In the genomic region with DNA sequence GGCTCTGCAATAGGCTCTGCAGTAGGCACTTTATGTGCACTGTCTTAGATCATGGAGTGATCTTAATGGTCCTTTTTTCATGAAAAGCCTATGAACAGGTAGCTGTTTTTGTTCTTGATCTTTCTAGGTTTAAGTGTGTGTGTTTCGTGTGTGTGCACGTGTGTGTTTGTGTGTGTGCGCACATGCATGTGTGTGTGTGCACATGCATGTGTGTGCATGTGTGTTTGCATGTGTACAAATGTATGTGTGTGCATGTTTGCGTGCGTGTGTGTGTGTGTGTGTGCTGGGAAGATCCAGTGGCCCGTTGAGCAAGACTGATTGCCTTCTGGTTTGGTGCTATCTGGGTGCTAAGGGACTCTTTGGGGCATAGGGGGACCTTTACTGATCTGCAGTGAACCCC, we compare ENCODE assay signal across 22 cellular contexts.
"Had no signal": no experiment of that assay in that cellular context is flagged by ENCODE, and none has a peak within 500 bp of the region (broad histone marks: within the 10 kb centered on the region; RNA-seq: fewer than 3 reads in every experiment).

No MANE protein-coding gene starts in this region.

- H3K36me3 Mint-ChIP-seq: activated naive CD8-positive, alpha-beta T cell; brain had no signal

- H3K4me2 ChIP-seq: KMS-11 had no signal

- H3K4me1 ChIP-seq: Peyer's patch, SJSA1 had no signal

- H3K4me3 ChIP-seq: Peyer's patch, SJSA1 had no signal

- H3K36me3 ChIP-seq: Peyer's patch, SJSA1 had no signal

- H3K9me3 ChIP-seq: Peyer's patch had no signal

- DNase-seq: activated CD4-positive, alpha-beta T cell treated with anti-CD3 and anti-CD28 coated beads for 4 hours; activated CD8-positive, alpha-beta T cell treated with anti-CD3 and anti-CD28 coated beads, Interleukin-2, amount 10 ng/mL, durations not matched to agents 7 days and 5 days; activated gamma-delta T cell; activated naive CD4-positive, alpha-beta T cell treated with anti-CD3 and anti-CD28 coated beads for 36 hours; activated T-cell treated with anti-CD3 and anti-CD28 coated beads, Interleukin-2, amount 50 U/mL, for 1 hour; amygdala; MV-4-11; NCI-H1092 treated with DMSO at 0.1 percent for 48 hours; NCI-H1436; NCI-H187; NCI-H2081; NCI-H446; NCI-H524; Right ventricle myocardium superior had no signal

- H3K27ac Mint-ChIP-seq: activated CD8-positive, alpha-beta T cell treated with anti-CD3 and anti-CD28 coated beads, Interleukin-2, amount 10 ng/mL, durations not matched to agents 7 days and 5 days; activated naive CD4-positive, alpha-beta T cell treated with anti-CD3 and anti-CD28 coated beads for 36 hours; activated naive CD8-positive, alpha-beta T cell; brain; T-helper 1 cell treated with Interleukin-12 subunit alpha and Interleukin-12 subunit beta and Interleukin-4 antibody, amounts not matched to agents 30 μg/mL and 1 μg/mL, for 36 hours had no signal

- H3K9ac ChIP-seq: KMS-11 had no signal

- H3K27me3 ChIP-seq: Peyer's patch, SJSA1 had no signal

- H3K27ac ChIP-seq: KMS-11, Peyer's patch, RWPE1, SJSA1 had no signal

- FAIRE-seq: astrocyte had no signal

- H3K27me3 Mint-ChIP-seq: activated naive CD8-positive, alpha-beta T cell had no signal

- H3K4me3 Mint-ChIP-seq: activated CD8-positive, alpha-beta T cell treated with anti-CD3 and anti-CD28 coated beads, Interleukin-2, amount 10 ng/mL, durations not matched to agents 7 days and 5 days; activated naive CD4-positive, alpha-beta T cell treated with anti-CD3 and anti-CD28 coated beads for 36 hours; activated naive CD8-positive, alpha-beta T cell; brain; T-helper 1 cell treated with Interleukin-12 subunit alpha and Interleukin-12 subunit beta and Interleukin-4 antibody, amounts not matched to agents 30 μg/mL and 1 μg/mL, for 36 hours had no signal
